ENCODE assay signal across 24 cellular contexts in the genomic region with DNA sequence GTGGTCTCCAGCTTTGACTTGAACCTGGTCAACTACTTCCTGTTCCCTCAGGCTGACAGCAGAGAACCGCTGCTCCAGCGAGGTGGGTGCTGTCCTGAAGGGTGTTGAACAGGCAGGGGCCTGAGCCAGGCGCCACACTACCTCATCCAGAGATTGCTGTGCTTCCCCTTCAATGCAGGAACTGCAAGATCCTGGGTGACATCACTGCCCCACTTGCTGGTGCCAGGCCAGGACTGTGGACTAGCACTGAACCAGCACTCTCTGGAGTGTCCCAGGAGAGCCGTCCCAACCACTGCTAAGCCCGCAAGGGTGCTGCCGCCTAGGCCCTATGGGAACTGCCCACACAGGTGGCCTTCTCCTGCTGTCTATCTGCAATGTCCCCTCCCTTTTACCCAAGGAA. TPM values are rescaled to one million over a fixed set of nuclear protein-coding genes. Genes with fewer than 3 reads are reported as not detected.
DNase-seq lines count a peak whose midpoint lies in the region; ATAC-seq and TF ChIP-seq lines count a peak whose summit lies in the region.
"Had no signal": no experiment of that assay in that cellular context is flagged by ENCODE, and none has a peak within 500 bp of the region (broad histone marks: within the 10 kb centered on the region; RNA-seq: fewer than 3 reads in every experiment).

No MANE protein-coding gene starts in this region.

- H3K27ac ChIP-seq in VCaP (peak overlapping the region; percentile 55; the same call in 1 of the 2 replicates), lower lobe of right lung (no peak overlapping the region), left ventricle myocardium inferior (replicated peaks) (no peak overlapping the region)
- H3K27ac ChIP-seq: KMS-11, SJCRH30 had no signal

- DNase-seq in GM13976 (ENCODE audit: low spot score) = peak; percentile 10
- DNase-seq in lower lobe of right lung = no peak
- DNase-seq in NCI-H2227 treated with DMSO at 0.1 percent for 48 hours (lab: John Stamatoyannopoulos, UW) = no peak
- DNase-seq in left ventricle myocardium inferior = no peak
- DNase-seq in AG20443 (ENCODE audit: low spot score) = no peak
- DNase-seq in activated T-cell treated with anti-CD3 and anti-CD28 coated beads, Interleukin-2, amount 50 U/mL, for 72 hours = no peak
- DNase-seq: Caco-2, DMS 273 treated with DMSO at 0.1 percent for 48 hours, DMS79 treated with DMSO at 0.1 percent for 48 hours, HCEC 1CT, IMR-90, MV-4-11, NCI-H1694, NCI-H2081, NCI-H2171, NCI-H446, NCI-H526, SJCRH30 had no signal

- no peak overlapping the region for H3K4me3 Mint-ChIP-seq in activated T-cell treated with anti-CD3 and anti-CD28 coated beads, Interleukin-2, amount 50 U/mL, for 72 hours
- H3K4me3 Mint-ChIP-seq: CD4-positive, alpha-beta memory T cell; GM23338 had no signal

- no peak overlapping the region for H3K27ac Mint-ChIP-seq in activated T-cell treated with anti-CD3 and anti-CD28 coated beads, Interleukin-2, amount 50 U/mL, for 72 hours
- H3K27ac Mint-ChIP-seq: CD4-positive, alpha-beta memory T cell; GM23338 had no signal

- H3K27me3 ChIP-seq in lower lobe of right lung (ENCODE audit: low read depth) = no peaks in the 10 kb centered on the region
- peaks cover 26% of the 10 kb centered on the region for H3K27me3 ChIP-seq in left ventricle myocardium inferior (ENCODE audit: low read depth)

- no peaks in the 10 kb centered on the region for H3K4me1 Mint-ChIP-seq in activated T-cell treated with anti-CD3 and anti-CD28 coated beads, Interleukin-2, amount 50 U/mL, for 72 hours (ENCODE audit: low read depth)
- H3K4me1 Mint-ChIP-seq: GM23338 had no signal

- no peaks in the 10 kb centered on the region for H3K36me3 ChIP-seq in lower lobe of right lung
- H3K36me3 ChIP-seq in left ventricle myocardium inferior = no peaks in the 10 kb centered on the region
- H3K36me3 ChIP-seq: SJCRH30 had no signal

- in situ Hi-C loops in GM13976 (cut with MboI; ENCODE audit: low sequenced_read_pairs, unreplicated experiment) = no loop called here

- TF ChIP-seq CTCF in GM13976 (IDR thresholded peaks at IDR 0.05; ENCODE audit: borderline replicate concordance, control extremely low read depth, extremely low read depth, insufficient read depth, missing control alignments) (no peak), VCaP (conservative IDR thresholded peaks at IDR 0.05) (no peak), lower lobe of right lung (IDR thresholded peaks at IDR 0.05) (no peak), left ventricle myocardium inferior (IDR thresholded peaks at IDR 0.05; ENCODE audit: borderline replicate concordance) (no peak)

- H3K9me3 ChIP-seq in lower lobe of right lung = no peaks in the 10 kb centered on the region
- H3K9me3 ChIP-seq in left ventricle myocardium inferior (replicated peaks) = no peaks in the 10 kb centered on the region
- H3K9me3 ChIP-seq: Caco-2, SJCRH30 had no signal

- no peaks in the 10 kb centered on the region for H3K27me3 Mint-ChIP-seq in activated T-cell treated with anti-CD3 and anti-CD28 coated beads, Interleukin-2, amount 50 U/mL, for 72 hours (ENCODE audit: low read depth)
- H3K27me3 Mint-ChIP-seq: CD4-positive, alpha-beta memory T cell had no signal

- peak; percentile 34 to 49 for ATAC-seq in lower lobe of right lung
- ATAC-seq in activated T-cell treated with anti-CD3 and anti-CD28 coated beads, Interleukin-2, amount 50 U/mL, for 72 hours (replicated peaks in 1 of 2) = no peak
- ATAC-seq: GM23338 had no signal

- H3K36me3 Mint-ChIP-seq in activated T-cell treated with anti-CD3 and anti-CD28 coated beads, Interleukin-2, amount 50 U/mL, for 72 hours (ENCODE audit: insufficient read depth in 2 of 2) = no peaks in the 10 kb centered on the region
- H3K36me3 Mint-ChIP-seq: CD4-positive, alpha-beta memory T cell had no signal

- no peaks in the 10 kb centered on the region for H3K9me3 Mint-ChIP-seq in activated T-cell treated with anti-CD3 and anti-CD28 coated beads, Interleukin-2, amount 50 U/mL, for 72 hours
- H3K9me3 Mint-ChIP-seq: CD4-positive, alpha-beta memory T cell had no signal

- H3K4me1 ChIP-seq in lower lobe of right lung (no peaks in the 10 kb centered on the region), left ventricle myocardium inferior (no peaks in the 10 kb centered on the region)
- H3K4me1 ChIP-seq: Caco-2, SJCRH30 had no signal

- H3K4me3 ChIP-seq in lower lobe of right lung = no peak overlapping the region
- no peak overlapping the region for H3K4me3 ChIP-seq in left ventricle myocardium inferior
- H3K4me3 ChIP-seq: GM23338, SJCRH30 had no signal

- intact Hi-C loops in lower lobe of right lung (cut with DNase I) = no loop called here
- intact Hi-C loops in left ventricle myocardium inferior (cut with micrococcal nuclease) = no loop called here

RNA-seq across cellular contexts. Expression of a gene that starts 51.7 kb away (rescaled TPM):
- not detected for total RNA-seq in lower lobe of right lung
- total RNA-seq in left ventricle myocardium inferior = not detected
- not detected for total RNA-seq in activated T-cell treated with anti-CD3 and anti-CD28 coated beads, Interleukin-2, amount 50 U/mL, for 72 hours
- total RNA-seq: A673; Caco-2; CD4-positive, alpha-beta memory T cell; IMR-90; OCI-LY7; SJCRH30 had no signal

Comparison
In these comparisons a context has a peak if more than half of its experiments do, and no peak if none do; other contexts are left out.
1. ATAC-seq: peak in lower lobe of right lung (2 of 2); none in activated T-cell treated with anti-CD3 and anti-CD28 coated beads, Interleukin-2, amount 50 U/mL, for 72 hours (0 of 2).